ENCODE assay signal across 1 cellular context in the genomic region with DNA sequence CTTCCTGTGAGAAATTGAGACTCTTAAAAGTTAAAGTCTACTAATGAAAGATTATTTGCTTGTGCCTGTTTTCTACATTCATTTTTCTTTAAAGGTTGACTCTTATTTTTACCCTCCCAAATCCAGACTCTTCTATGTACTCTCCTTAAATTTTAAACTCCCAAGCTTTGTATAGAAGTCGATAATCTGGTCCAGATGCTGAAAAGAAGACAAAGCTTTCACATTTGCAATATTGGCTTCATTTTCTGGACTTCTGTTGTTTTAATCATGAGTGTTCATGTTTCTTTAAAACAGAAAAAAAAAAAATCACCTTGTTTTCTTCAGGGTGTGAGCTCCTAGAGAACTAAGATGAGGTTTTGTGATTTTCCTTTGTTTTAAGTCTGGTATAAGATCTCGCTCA.
TF ChIP-seq lines count a peak whose summit lies in the region.

No MANE protein-coding gene starts in this region.

TF ChIP-seq in K562, 482 proteins besides CTCF, POLR2A, EP300 and RAD21:
- no peak for TF ChIP-seq TGIF2 (CRISPR knock-in tag; IDR thresholded peaks at IDR 0.05)
- no peak for TF ChIP-seq SP2 (IDR thresholded peaks at IDR 0.05; ENCODE audit: extremely low read depth, low read depth, low read length, poor library complexity, severe bottlenecking)
- TF ChIP-seq POU5F1 (IDR thresholded peaks at IDR 0.05; ENCODE audit: borderline replicate concordance, low read depth, low read length, partially characterized antibody) = no peak
- TF ChIP-seq U2AF2 (optimal IDR thresholded peaks at IDR 0.05; ENCODE audit: low read depth, low read length) = no peak
- TF ChIP-seq SOX6 (IDR thresholded peaks at IDR 0.05) = no peak
- TF ChIP-seq CC2D1A (IDR thresholded peaks at IDR 0.05) = no peak
- TF ChIP-seq CBX8 (IDR thresholded peaks at IDR 0.05; ENCODE audit: borderline replicate concordance, extremely low read depth, low read depth, low read length, poor library complexity, severe bottlenecking) = no peak
- no peak for TF ChIP-seq C11orf30 (IDR thresholded peaks at IDR 0.05; ENCODE audit: low read depth)
- no peak for TF ChIP-seq ZBTB8A (IDR thresholded peaks at IDR 0.05; ENCODE audit: partially characterized antibody)
- no peak for TF ChIP-seq GABPA (tag; conservative IDR thresholded peaks at IDR 0.05; ENCODE audit: low read depth)
- TF ChIP-seq, protein P1, sequence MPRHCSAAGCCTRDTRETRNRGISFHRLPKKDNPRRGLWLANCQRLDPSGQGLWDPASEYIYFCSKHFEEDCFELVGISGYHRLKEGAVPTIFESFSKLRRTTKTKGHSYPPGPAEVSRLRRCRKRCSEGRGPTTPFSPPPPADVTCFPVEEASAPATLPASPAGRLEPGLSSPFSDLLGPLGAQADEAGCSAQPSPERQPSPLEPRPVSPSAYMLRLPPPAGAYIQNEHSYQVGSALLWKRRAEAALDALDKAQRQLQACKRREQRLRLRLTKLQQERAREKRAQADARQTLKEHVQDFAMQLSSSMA (CRISPR knock-in tag; IDR thresholded peaks at IDR 0.05) = no peak
- TF ChIP-seq MTA1 (IDR thresholded peaks at IDR 0.05; ENCODE audit: borderline replicate concordance) = no peak
- no peak for TF ChIP-seq MEF2D (tag; conservative IDR thresholded peaks at IDR 0.05; ENCODE audit: low read depth)
- TF ChIP-seq, protein P2, sequence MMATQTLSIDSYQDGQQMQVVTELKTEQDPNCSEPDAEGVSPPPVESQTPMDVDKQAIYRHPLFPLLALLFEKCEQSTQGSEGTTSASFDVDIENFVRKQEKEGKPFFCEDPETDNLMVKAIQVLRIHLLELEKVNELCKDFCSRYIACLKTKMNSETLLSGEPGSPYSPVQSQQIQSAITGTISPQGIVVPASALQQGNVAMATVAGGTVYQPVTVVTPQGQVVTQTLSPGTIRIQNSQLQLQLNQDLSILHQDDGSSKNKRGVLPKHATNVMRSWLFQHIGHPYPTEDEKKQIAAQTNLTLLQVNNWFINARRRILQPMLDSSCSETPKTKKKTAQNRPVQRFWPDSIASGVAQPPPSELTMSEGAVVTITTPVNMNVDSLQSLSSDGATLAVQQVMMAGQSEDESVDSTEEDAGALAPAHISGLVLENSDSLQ (IDR thresholded peaks at IDR 0.05) = no peak
- TF ChIP-seq HCFC1 (IDR thresholded peaks at IDR 0.05; ENCODE audit: low read depth, low read length) = no peak
- TF ChIP-seq ZNF24 (IDR thresholded peaks at IDR 0.05) = no peak
- TF ChIP-seq ATF1 (CRISPR knock-in tag; IDR thresholded peaks at IDR 0.05) = no peak
- no peak for TF ChIP-seq ATF1 (tag; IDR thresholded peaks at IDR 0.05)
- TF ChIP-seq SMAD4 (CRISPR knock-in tag; conservative IDR thresholded peaks at IDR 0.05) = no peak
